Comparison of ENCODE assay signal across 1 cellular context in genomic region chr20:34093895-34094294, GRCh38.
TF ChIP-seq lines count a peak whose summit lies in the region.

No MANE protein-coding gene starts in this region.

TF ChIP-seq in K562, 482 proteins besides CTCF, POLR2A, EP300 and RAD21 (continued from another document):
- TF ChIP-seq NFRKB (IDR thresholded peaks at IDR 0.05; ENCODE audit: low read depth): no peak
- peak; percentile 28; the same call in 1 of the 2 replicates for TF ChIP-seq ZNF121 (CRISPR knock-in tag; conservative IDR thresholded peaks at IDR 0.05)
- TF ChIP-seq EHMT2 (IDR thresholded peaks at IDR 0.05): no peak
- TF ChIP-seq DLX4 (CRISPR knock-in tag; IDR thresholded peaks at IDR 0.05): no peak
- TF ChIP-seq MAX (CRISPR knock-in tag; IDR thresholded peaks at IDR 0.05): no peak
